In the genomic region with DNA sequence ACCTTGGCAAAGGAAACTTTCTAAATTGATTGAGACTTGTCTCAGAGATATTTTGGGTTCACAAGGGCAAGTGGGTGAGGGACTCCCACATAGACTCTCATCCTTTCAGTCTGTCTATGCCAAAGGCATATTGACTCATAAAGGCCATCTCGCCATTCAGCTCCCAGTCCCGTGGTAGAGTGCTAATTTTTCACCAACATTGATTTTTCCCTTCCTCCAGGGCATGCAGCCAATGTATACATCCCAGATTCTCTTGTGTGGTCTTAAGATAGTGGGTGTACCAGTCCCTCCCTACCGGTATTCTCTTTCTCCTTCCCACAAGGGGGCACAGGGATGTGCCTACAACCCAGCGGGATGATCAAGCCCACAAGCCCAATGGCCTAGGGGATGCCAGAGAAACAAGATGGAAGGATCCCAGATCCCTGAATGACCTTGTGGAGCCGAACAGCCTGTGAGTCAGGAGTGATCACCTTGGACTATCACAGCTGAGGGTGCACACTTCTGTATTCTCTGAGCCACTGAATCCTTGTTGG, we compare ENCODE assay signal across 24 cellular contexts. TPM values are rescaled to one million over a fixed set of nuclear protein-coding genes. Genes with fewer than 3 reads are reported as not detected.
A peak's percentile ranks its signal among the peaks of the same experiment; 100 is the strongest.
DNase-seq lines count a peak whose midpoint lies in the region; ATAC-seq, FAIRE-seq and TF ChIP-seq lines count a peak whose summit lies in the region.
"Had no signal": no experiment of that assay in that cellular context is flagged by ENCODE, and none has a peak within 500 bp of the region (broad histone marks: within the 10 kb centered on the region; RNA-seq: fewer than 3 reads in every experiment).

No MANE protein-coding gene starts in this region.

- 0 out of 4 replicates have a peak, but pooled peaks cover 0 to 3% of the 10 kb centered on the region in 2 experiments for H3K9me3 ChIP-seq in H1 (ENCODE audit: insufficient read depth in 2 of 2, low read depth in 1 of 2, low read length in 1 of 2)
- H3K9me3 ChIP-seq in mesenchymal stem cell (ENCODE audit: control insufficient read depth, low read length) = no peaks in the 10 kb centered on the region
- H3K9me3 ChIP-seq: A549, Caco-2 had no signal

- H3K23ac ChIP-seq in H1 (ENCODE audit: insufficient read length) (no peak overlapping the region), mesenchymal stem cell (ENCODE audit: low read length in 2 of 2) (no peak overlapping the region)

- DNase-seq in DMS 273 (lab: John Stamatoyannopoulos, UW; ENCODE audit: unreplicated experiment) (peak; percentile 25), DMS 273 treated with DMSO at 0.1 percent for 48 hours (lab: John Stamatoyannopoulos, UW) (no peak), NCI-H69 (lab: John Stamatoyannopoulos, UW) (peak; percentile 51), H1 (ENCODE audit: low read depth in 1 of 2, low spot score in 2 of 2) (no peak), mesenchymal stem cell (peak; percentile 13), KG1 (lab: John Stamatoyannopoulos, UW) (no peak)
- DNase-seq: AML-193; Caco-2; CD4-positive, alpha-beta T cell; DMS53; DND-41; EL; GOT3 had no signal

- H3K79me2 ChIP-seq in H1 (ENCODE audit: control insufficient read depth in 1 of 2, insufficient read depth in 2 of 2, low read length in 2 of 2) = no peaks in the 10 kb centered on the region

- no peak overlapping the region for H3K4me3 ChIP-seq in H1 (ENCODE audit: extremely low read depth in 1 of 4, insufficient read depth in 2 of 4, low read depth in 3 of 4, low read length in 4 of 4)
- no peak overlapping the region for H3K4me3 ChIP-seq in mesenchymal stem cell (ENCODE audit: insufficient read depth in 1 of 2, low read depth in 1 of 2, low read length in 2 of 2)
- H3K4me3 ChIP-seq: A549, GM12878 had no signal

- H4K8ac ChIP-seq in H1 (ENCODE audit: extremely low read depth, insufficient read depth, low read length) = no peak overlapping the region
- H4K8ac ChIP-seq in mesenchymal stem cell (ENCODE audit: low read length) = no peak overlapping the region

- H3K18ac ChIP-seq in H1 (ENCODE audit: extremely low read depth, low read length) (0 out of 2 replicates have a peak overlapping the region, but pooled peaks have one; percentile 9), mesenchymal stem cell (ENCODE audit: low read depth in 1 of 2, low read length in 2 of 2) (no peak overlapping the region)

- no peak overlapping the region for H3K56ac ChIP-seq in H1 (replicated peaks; ENCODE audit: insufficient read length, low read depth, low read length)

- POLR2A ChIA-PET in H1 (lab: Charles Lee; ENCODE audit: partially characterized antibody) = no interaction called here

- H2BK12ac ChIP-seq in H1 (ENCODE audit: low read depth, low read length) (peak overlapping the region; percentile 71; the same call in 1 of the 2 replicates), mesenchymal stem cell (ENCODE audit: low read length in 2 of 2) (no peak overlapping the region)

- H2AK5ac ChIP-seq in H1 (ENCODE audit: low read depth, low read length) (no peak overlapping the region), mesenchymal stem cell (ENCODE audit: low read length, severe bottlenecking) (no peak overlapping the region)

- TF ChIP-seq CTCF in H1 (IDR thresholded peaks at IDR 0.05; ENCODE audit: control extremely low read depth in 1 of 3, insufficient read depth in 1 of 3, low read depth in 1 of 3, low read length in 3 of 3) = no peak

- no peak overlapping the region for H2AFZ ChIP-seq in H1 (ENCODE audit: low read length)
- peak overlapping the region; percentile 24 for H2AFZ ChIP-seq in mesenchymal stem cell (ENCODE audit: low read depth, low read length)

- H3K27ac ChIP-seq in H1 (ENCODE audit: low read depth, low read length) (no peak overlapping the region), mesenchymal stem cell (ENCODE audit: low read length, poor library complexity, severe bottlenecking) (no peak overlapping the region)
- H3K27ac ChIP-seq: 22Rv1, A549, C4-2B, KMS-11 had no signal

- H3K4ac ChIP-seq in H1 (replicated peaks; ENCODE audit: insufficient read length, low read depth, low read length) (no peak overlapping the region), mesenchymal stem cell (ENCODE audit: low read depth in 1 of 2, low read length in 2 of 2) (no peak overlapping the region)

- H2BK15ac ChIP-seq in H1 (ENCODE audit: low read length) (no peak overlapping the region; the same call in 1 of the 2 replicates), mesenchymal stem cell (ENCODE audit: low read depth, poor library complexity, severe bottlenecking) (no peak overlapping the region)

- no peak overlapping the region for H4K5ac ChIP-seq in H1 (ENCODE audit: insufficient read length, low read depth, low read length)

- H3K9ac ChIP-seq in H1 (replicated peaks in 1 of 4; ENCODE audit: extremely low read depth in 1 of 4, low read depth in 3 of 4, low read length in 3 of 4) (no peak overlapping the region), mesenchymal stem cell (ENCODE audit: low read length) (no peak overlapping the region)
- H3K9ac ChIP-seq: KMS-11 had no signal

- no peak overlapping the region for H2BK5ac ChIP-seq in H1 (ENCODE audit: low read depth, low read length)
- no peak overlapping the region for H2BK5ac ChIP-seq in mesenchymal stem cell (ENCODE audit: low read depth, low read length, poor library complexity, severe bottlenecking)

- no peaks in the 10 kb centered on the region for H3K23me2 ChIP-seq in H1 (ENCODE audit: low read depth, low read length)

- no peak overlapping the region for H4K91ac ChIP-seq in H1 (replicated peaks; ENCODE audit: insufficient read length, low read length)
- H4K91ac ChIP-seq in mesenchymal stem cell (ENCODE audit: low read length) = no peak overlapping the region

- H3K36me3 ChIP-seq in H1 (ENCODE audit: control insufficient read depth in 2 of 4, insufficient read depth in 4 of 4, low read length in 3 of 4) (no peaks in the 10 kb centered on the region), mesenchymal stem cell (ENCODE audit: control insufficient read depth in 1 of 2, insufficient read depth in 2 of 2, low read depth in 1 of 2, low read length in 2 of 2) (no peaks in the 10 kb centered on the region)

- H3K27me3 ChIP-seq in H1 (replicated peaks in 1 of 4; ENCODE audit: control insufficient read depth in 3 of 4, extremely low read depth in 1 of 4, insufficient read depth in 3 of 4, low read length in 3 of 4) (peaks cover under 1 to 6% (median 3%) of the 10 kb centered on the region in 4 experiments; a peak in 6 of 7 replicates), mesenchymal stem cell (ENCODE audit: control insufficient read depth in 1 of 2, insufficient read depth in 1 of 2, low read length in 2 of 2) (peaks cover 0 to 62% of the 10 kb centered on the region in 2 experiments)

- no peak overlapping the region for H3K4me2 ChIP-seq in H1 (ENCODE audit: insufficient read depth in 1 of 2, low read depth in 2 of 2, low read length in 2 of 2)
- H3K4me2 ChIP-seq in mesenchymal stem cell (ENCODE audit: low read length, poor library complexity, severe bottlenecking) = no peak overlapping the region
- H3K4me2 ChIP-seq: A549, KMS-11 had no signal

- H3K4me1 ChIP-seq in H1 (replicated peaks in 1 of 4; ENCODE audit: control insufficient read depth in 3 of 4, insufficient read depth in 4 of 4, low read length in 3 of 4) = peaks cover 8 to 22% (median 10%) of the 10 kb centered on the region in 4 experiments; a peak in 6 of 7 replicates
- H3K4me1 ChIP-seq in mesenchymal stem cell (ENCODE audit: control insufficient read depth, insufficient read depth, low read depth, low read length) = no peaks in the 10 kb centered on the region
- H3K4me1 ChIP-seq: A549, Caco-2 had no signal

- TF ChIP-seq RAD21 in H1 (IDR thresholded peaks at IDR 0.05 in 1 of 2, conservative IDR thresholded peaks at IDR 0.05 in 1 of 2; ENCODE audit: low read depth in 2 of 2, low read length in 2 of 2) = no peak

- ATAC-seq in GM19455 (IDR thresholded peaks at IDR 0.05; ENCODE audit: unreplicated experiment) (no peak), GM18907 (IDR thresholded peaks at IDR 0.05; ENCODE audit: unreplicated experiment) (no peak)
- ATAC-seq: A549, GM12878, HepG2 had no signal

- H2BK120ac ChIP-seq in H1 (replicated peaks; ENCODE audit: low read depth, low read length) = no peak overlapping the region
- H2BK120ac ChIP-seq in mesenchymal stem cell (ENCODE audit: low read depth, low read length) = no peak overlapping the region

- H2BK20ac ChIP-seq in H1 (ENCODE audit: low read length) = peak overlapping the region; percentile 38; the same call in 1 of the 2 replicates

- TF ChIP-seq POLR2A in H1 (IDR thresholded peaks at IDR 0.05; ENCODE audit: control extremely low read depth in 1 of 2, low read depth in 2 of 2, low read length in 2 of 2) = no peak

- H3K79me1 ChIP-seq in H1 (ENCODE audit: low read depth, low read length) (no peaks in the 10 kb centered on the region), mesenchymal stem cell (replicated peaks; ENCODE audit: low read length, poor library complexity, severe bottlenecking) (no peaks in the 10 kb centered on the region)

- FAIRE-seq in H1 (lab: Jason Lieb, UNC) = no peak
- FAIRE-seq: A549, GM12878, GM19239, HepG2 had no signal

- no peak for TF ChIP-seq EP300 in H1 (IDR thresholded peaks at IDR 0.05; ENCODE audit: borderline replicate concordance in 1 of 2, low read depth in 2 of 2, low read length in 2 of 2)

- no peak overlapping the region for H3K14ac ChIP-seq in H1 (ENCODE audit: insufficient read length)
- no peak overlapping the region for H3K14ac ChIP-seq in mesenchymal stem cell (ENCODE audit: low read length in 2 of 2)

- CTCF ChIA-PET in H1 (lab: Charles Lee; ENCODE audit: partially characterized antibody) = interaction anchor here (0.6 to 11.4 kb wide), 12 partner anchors 10 to 480 kb away, joined by 3 to 140 read pairs (median 4); no protein-coding TSS in a partner anchor

- WGBS in H1 (ENCODE audit: extremely low coverage in 1 of 2, insufficient coverage in 1 of 2, insufficient read length in 1 of 2, insufficient replicate concordance in 2 of 2, low coverage in 1 of 2, low lambda C conversion rate in 2 of 2, missing lambda C conversion rate in 1 of 2), 2 experiments = 79% methylated on average over 5 of the region's 5 CpGs; no CpG with 5 or more reads in 1 of the 2 experiments
- 88% methylated on average over 3 of the region's 5 CpGs for WGBS in mesenchymal stem cell

- H4K20me1 ChIP-seq in H1 (replicated peaks in 1 of 2; ENCODE audit: control insufficient read depth in 1 of 2, insufficient read depth in 2 of 2, low read length in 2 of 2) = no peaks in the 10 kb centered on the region

TF ChIP-seq in H1, 55 proteins besides CTCF, POLR2A, EP300 and RAD21 (continues in another document):
- TF ChIP-seq SP4 (IDR thresholded peaks at IDR 0.05; ENCODE audit: low read length) = no peak

RNA-seq across cellular contexts. Expression of gene C11orf96, which starts 8.0 kb away (rescaled TPM):
- total RNA-seq in H1 (2021; fragmentation: NEBNext Ultra II Directional; extraction: Animal tissue kit (Norgen Biotek cat#: 25700)) = 0.67 and 0.97 TPM in 2 replicates
- 0.91 and 2.0 TPM in 2 replicates for polyA plus RNA-seq in H1 (2011; rRNA removed)
- polyA plus RNA-seq in H1 (2011; cell fraction: cytosol; rRNA removed) = 1.5 TPM
- polyA plus RNA-seq in H1 (2011; cell fraction: nucleus; rRNA removed) = 1.4 TPM
- polyA plus RNA-seq in H1 (2012, experiment 1 of 2) = 0.51 to 0.98 TPM (median 0.72 TPM) in 4 replicates
- polyA plus RNA-seq in H1 (2012, experiment 2 of 2) = 0.28 TPM
- polyA plus RNA-seq in H1 (2013, experiment 1 of 2) = 0.36 TPM
- polyA plus RNA-seq in H1 (2013, experiment 2 of 2) = 0.42 TPM
- not detected in 2 replicates for polyA minus RNA-seq in H1 (2011; rRNA and poly(A)+ RNA removed)
- 1.2 TPM for polyA minus RNA-seq in H1 (2011; cell fraction: cytosol; rRNA and poly(A)+ RNA removed)
- 1.4 TPM for polyA minus RNA-seq in H1 (2011; cell fraction: nucleus; rRNA and poly(A)+ RNA removed)
- 134 TPM for polyA plus RNA-seq in mesenchymal stem cell (2013, experiment 1 of 2)
- 133 TPM for polyA plus RNA-seq in mesenchymal stem cell (2013, experiment 2 of 2)
- total RNA-seq: Caco-2; CD4-positive, alpha-beta T cell; G401; HepG2 had no signal
- polyA plus RNA-seq: IgD-negative memory B cell had no signal

Comparison
In these comparisons a context has a peak if more than half of its experiments do, and no peak if none do; other contexts are left out.
1. DNase-seq: peak in DMS 273 (single experiment), NCI-H69 (single experiment) and mesenchymal stem cell (single experiment); none in DMS 273 treated with DMSO at 0.1 percent for 48 hours (single experiment), H1 (0 of 2) and KG1 (single experiment).